10 cellular contexts compared by ENCODE assay signal in the genomic region with DNA sequence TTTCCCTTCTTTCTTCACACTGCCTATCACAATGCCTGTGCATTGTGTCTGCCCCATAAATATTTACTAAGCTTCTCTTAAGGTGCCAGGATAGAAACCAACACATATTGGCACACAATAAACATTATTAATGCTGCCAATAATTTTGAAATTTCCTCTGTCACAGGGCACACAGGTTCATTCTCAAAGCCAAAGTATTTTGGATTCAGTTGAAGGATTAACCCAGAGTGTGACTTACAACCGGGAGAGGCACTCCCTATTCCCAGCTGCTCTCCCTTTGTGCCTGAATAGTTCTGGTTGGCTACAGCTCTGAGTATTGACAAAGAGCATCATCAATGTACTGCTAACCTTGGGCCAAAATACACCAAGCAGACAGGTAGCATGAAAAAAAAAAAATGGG. TPM values are rescaled to one million over a fixed set of nuclear protein-coding genes. Genes with fewer than 3 reads are reported as not detected.
DNase-seq lines count a peak whose midpoint lies in the region; FAIRE-seq and TF ChIP-seq lines count a peak whose summit lies in the region.
"Had no signal": no experiment of that assay in that cellular context is flagged by ENCODE, and none has a peak within 500 bp of the region (broad histone marks: within the 10 kb centered on the region; RNA-seq: fewer than 3 reads in every experiment).

No MANE protein-coding gene starts in this region.

- H3K4me3 Mint-ChIP-seq in activated naive CD4-positive, alpha-beta T cell treated with anti-CD3 and anti-CD28 coated beads for 36 hours, result peak overlapping the region; percentile 19
- peak overlapping the region; percentile 62 to 81 (median 69) for H3K4me3 Mint-ChIP-seq in immature natural killer cell
- no peak overlapping the region for H3K4me3 Mint-ChIP-seq in endodermal cell

- DNase-seq in activated naive CD4-positive, alpha-beta T cell treated with anti-CD3 and anti-CD28 coated beads for 36 hours, result no peak
- DNase-seq in activated naive CD4-positive, alpha-beta T cell (lab: John Stamatoyannopoulos, UW), result no peak
- no peak for DNase-seq in Peyer's patch
- no peak for DNase-seq in immature natural killer cell
- DNase-seq in thyroid gland, result no peak
- DNase-seq in AG20443 (ENCODE audit: low spot score), result no peak
- no peak for DNase-seq in endodermal cell
- no peak for DNase-seq in kidney
- DNase-seq: head of caudate nucleus had no signal

- H3K9me3 ChIP-seq in Peyer's patch (no peaks in the 10 kb centered on the region), thyroid gland (no peaks in the 10 kb centered on the region), endodermal cell (ENCODE audit: control insufficient read depth, low read length) (no peaks in the 10 kb centered on the region), kidney (ENCODE audit: control insufficient read depth in 1 of 2, low read length in 2 of 2) (no peaks in the 10 kb centered on the region)

- H3K4me1 ChIP-seq in Peyer's patch (peaks cover 0 to 25% (median 12%) of the 10 kb centered on the region in 4 donors), thyroid gland (peaks cover 57 to 70% of the 10 kb centered on the region in 2 donors), endodermal cell (ENCODE audit: control insufficient read depth, insufficient read depth, low read length) (peaks cover 3% of the 10 kb centered on the region), kidney (ENCODE audit: control insufficient read depth in 1 of 2, insufficient read depth in 1 of 2, low read depth in 1 of 2, low read length in 2 of 2) (peaks cover 8 to 24% of the 10 kb centered on the region in 2 donors)

- peak overlapping the region; percentile 95 for H3K27ac Mint-ChIP-seq in activated naive CD4-positive, alpha-beta T cell treated with anti-CD3 and anti-CD28 coated beads for 36 hours
- H3K27ac Mint-ChIP-seq in immature natural killer cell, result peak overlapping the region; percentile 89 to 95 (median 91)
- no peak overlapping the region for H3K27ac Mint-ChIP-seq in endodermal cell

- H3K4me3 ChIP-seq in Peyer's patch, result no peak overlapping the region
- no peak overlapping the region for H3K4me3 ChIP-seq in thyroid gland (replicated peaks in 1 of 3)
- no peak overlapping the region for H3K4me3 ChIP-seq in endodermal cell (ENCODE audit: low read length)
- no peak overlapping the region for H3K4me3 ChIP-seq in kidney (ENCODE audit: low read length in 2 of 2)

- CTCF ChIA-PET in activated naive CD4-positive, alpha-beta T cell treated with anti-CD3 and anti-CD28 coated beads for 36 hours (lab: Charles Lee), result interaction anchor here (0.6 to 1.9 kb wide), 3 partner anchors 10 to 237 kb away, joined by 3 to 5 read pairs (median 4); no protein-coding TSS in a partner anchor

- H3K4me1 Mint-ChIP-seq in activated naive CD4-positive, alpha-beta T cell treated with anti-CD3 and anti-CD28 coated beads for 36 hours (ENCODE audit: low read depth), result peaks cover 73% of the 10 kb centered on the region
- H3K4me1 Mint-ChIP-seq in immature natural killer cell (peaks cover 22 to 28% of the 10 kb centered on the region in 2 donors), endodermal cell (peaks cover 22% of the 10 kb centered on the region)

- no peaks in the 10 kb centered on the region for H3K27me3 ChIP-seq in Peyer's patch
- H3K27me3 ChIP-seq in thyroid gland, result no peaks in the 10 kb centered on the region
- H3K27me3 ChIP-seq in endodermal cell (ENCODE audit: control insufficient read depth, insufficient read depth, low read length, poor library complexity, severe bottlenecking), result no peaks in the 10 kb centered on the region

- H3K36me3 ChIP-seq in Peyer's patch (no peaks in the 10 kb centered on the region), thyroid gland (no peaks in the 10 kb centered on the region), endodermal cell (ENCODE audit: control insufficient read depth, insufficient read depth, low read length) (no peaks in the 10 kb centered on the region), kidney (ENCODE audit: control insufficient read depth in 1 of 2, insufficient read depth in 2 of 2, low read length in 2 of 2) (no peaks in the 10 kb centered on the region)

- no peak for FAIRE-seq in kidney (lab: Jason Lieb, UNC)
- FAIRE-seq: G401.6 had no signal

- H3K9me3 Mint-ChIP-seq in activated naive CD4-positive, alpha-beta T cell treated with anti-CD3 and anti-CD28 coated beads for 36 hours, result no peaks in the 10 kb centered on the region
- H3K9me3 Mint-ChIP-seq in immature natural killer cell, result no peaks in the 10 kb centered on the region
- H3K9me3 Mint-ChIP-seq in endodermal cell, result no peaks in the 10 kb centered on the region

- TF ChIP-seq CTCF in Peyer's patch (IDR thresholded peaks at IDR 0.05) (no peak), thyroid gland (IDR thresholded peaks at IDR 0.05) (no peak), endodermal cell (conservative IDR thresholded peaks at IDR 0.05) (no peak), kidney (IDR thresholded peaks at IDR 0.05; ENCODE audit: borderline replicate concordance, extremely low read depth, insufficient read depth) (no peak)

- TF ChIP-seq POLR2A in Peyer's patch (IDR thresholded peaks at IDR 0.05) (no peak), thyroid gland (IDR thresholded peaks at IDR 0.05) (no peak)

- H3K9ac ChIP-seq in endodermal cell (ENCODE audit: extremely low read depth, low read length, poor library complexity, severe bottlenecking) (no peak overlapping the region), kidney (ENCODE audit: low read length in 2 of 2) (no peak overlapping the region)

- no peaks in the 10 kb centered on the region for H3K36me3 Mint-ChIP-seq in activated naive CD4-positive, alpha-beta T cell treated with anti-CD3 and anti-CD28 coated beads for 36 hours (ENCODE audit: low read depth)
- H3K36me3 Mint-ChIP-seq in immature natural killer cell, result no peaks in the 10 kb centered on the region
- H3K36me3 Mint-ChIP-seq in endodermal cell (ENCODE audit: low read depth), result no peaks in the 10 kb centered on the region

- peak overlapping the region in 3 of 4 donors; percentile 23 to 67 (median 47) for H3K27ac ChIP-seq in Peyer's patch
- peak overlapping the region; percentile 74 to 82 (median 78) for H3K27ac ChIP-seq in thyroid gland
- H3K27ac ChIP-seq in endodermal cell (ENCODE audit: low read depth, low read length), result no peak overlapping the region
- no peak overlapping the region for H3K27ac ChIP-seq in kidney (ENCODE audit: low read depth in 2 of 2, low read length in 2 of 2)

- intact Hi-C loops in activated naive CD4-positive, alpha-beta T cell treated with anti-CD3 and anti-CD28 coated beads for 36 hours (cut with micrococcal nuclease), result loop anchor here (1.0 kb wide), 1 partner anchor 52 kb away; no protein-coding TSS in a partner anchor
- intact Hi-C loops in thyroid gland (cut with DNase I), result no loop called here
- intact Hi-C loops in kidney (cut with DNase I), result no loop called here

- WGBS in thyroid gland, 2 donors, result 36 to 52% methylated on average over 1 of the region's 1 CpG
- whole genome bisulfite sequencing in endodermal cell (ENCODE audit: insufficient coverage in 1 of 2, insufficient read length in 1 of 2), 2 experiments, result 81 to 100% methylated on average over 1 of the region's 1 CpG

- H3K27me3 Mint-ChIP-seq in activated naive CD4-positive, alpha-beta T cell treated with anti-CD3 and anti-CD28 coated beads for 36 hours (ENCODE audit: low read depth), result no peaks in the 10 kb centered on the region
- H3K27me3 Mint-ChIP-seq in immature natural killer cell (ENCODE audit: low read depth in 3 of 3) (peaks cover 0 to 3% (median 1%) of the 10 kb centered on the region in 3 donors), endodermal cell (ENCODE audit: insufficient read depth) (no peaks in the 10 kb centered on the region)

RNA-seq across cellular contexts. Expression of gene ATP1A1, which starts 46.6 kb away (rescaled TPM):
- 100 to 1,000 TPM; 360 to 370 TPM for total RNA-seq in activated naive CD4-positive, alpha-beta T cell treated with anti-CD3 and anti-CD28 coated beads for 36 hours
- 1,000 to 10,000 TPM in 3 of 4 donors, 100 to 1,000 TPM in 1; 229 to 4,700 (median 2,986) TPM for total RNA-seq in Peyer's patch
- 10 to 100 TPM; 21.5 to 38.7 (median 24.2) TPM for polyA plus RNA-seq in immature natural killer cell
- total RNA-seq in thyroid gland, result 1,000 to 10,000 TPM in 3 of 4 donors, 100 to 1,000 TPM in 1; 770 to 1,450 (median 1,316) TPM
- total RNA-seq in endodermal cell, result 100 to 1,000 TPM; 359 to 398 TPM
- 224 TPM for polyA plus RNA-seq in endodermal cell (2013, experiment 1 of 2)
- 222 TPM for polyA plus RNA-seq in endodermal cell (2013, experiment 2 of 2)
- total RNA-seq in kidney, result 2,241 TPM
- polyA plus RNA-seq in kidney (ENCODE audit: insufficient read depth, low read depth, low replicate concordance), result 1,218 TPM

Comparison
In these comparisons a context has a peak if more than half of its experiments do, and no peak if none do; other contexts are left out.
1. H3K27ac ChIP-seq: peak in Peyer's patch (3 of 4) and thyroid gland (3 of 3); none in endodermal cell (single experiment) and kidney (0 of 2).